In the genomic region with DNA sequence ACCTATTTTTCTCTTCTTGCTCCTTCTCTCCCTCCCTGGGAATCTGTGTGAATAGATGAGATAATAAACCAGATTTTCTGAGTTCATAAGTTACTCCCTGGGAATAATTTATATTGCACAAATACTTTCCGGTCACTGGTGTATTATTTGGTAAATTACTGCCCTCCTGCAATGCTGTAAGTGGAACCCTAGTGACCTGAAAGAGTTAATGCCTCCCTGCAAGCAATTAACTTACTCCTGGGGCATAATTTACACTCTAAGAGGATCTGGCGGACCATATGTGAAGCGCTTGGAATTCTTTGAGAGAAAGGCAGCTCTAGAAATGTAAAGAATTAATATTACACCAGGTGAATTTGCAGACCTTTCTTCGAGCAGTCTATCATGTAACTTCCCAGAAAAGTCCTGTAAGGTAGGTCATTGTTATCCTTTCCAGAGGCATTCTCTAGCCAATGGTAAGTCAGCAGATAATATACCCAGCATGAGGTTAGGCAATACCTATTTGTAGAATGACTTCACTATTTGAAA, we compare ENCODE assay signal across 2 cellular contexts.
TF ChIP-seq lines count a peak whose summit lies in the region.

No MANE protein-coding gene starts in this region.

TF ChIP-seq in GM23338, 12 proteins besides CTCF, POLR2A, EP300 and RAD21:
- TF ChIP-seq ETS1 (IDR thresholded peaks at IDR 0.05) (no peak), NANOG (IDR thresholded peaks at IDR 0.05; ENCODE audit: borderline replicate concordance) (no peak), EZH2 (IDR thresholded peaks at IDR 0.05; ENCODE audit: low read depth, unreplicated experiment) (no peak)
TF ChIP-seq in GM23338: peak in this region for 0.

TF ChIP-seq in IMR-90, 13 proteins besides CTCF, POLR2A, EP300 and RAD21:
- no peak for TF ChIP-seq NFE2L2 (IDR thresholded peaks at IDR 0.05; ENCODE audit: low read depth, low read length)
- no peak for TF ChIP-seq FOS (IDR thresholded peaks at IDR 0.05; ENCODE audit: low read depth, low read length)
- TF ChIP-seq MAFK (IDR thresholded peaks at IDR 0.05; ENCODE audit: low read depth, low read length): no peak
